In the genomic region with DNA sequence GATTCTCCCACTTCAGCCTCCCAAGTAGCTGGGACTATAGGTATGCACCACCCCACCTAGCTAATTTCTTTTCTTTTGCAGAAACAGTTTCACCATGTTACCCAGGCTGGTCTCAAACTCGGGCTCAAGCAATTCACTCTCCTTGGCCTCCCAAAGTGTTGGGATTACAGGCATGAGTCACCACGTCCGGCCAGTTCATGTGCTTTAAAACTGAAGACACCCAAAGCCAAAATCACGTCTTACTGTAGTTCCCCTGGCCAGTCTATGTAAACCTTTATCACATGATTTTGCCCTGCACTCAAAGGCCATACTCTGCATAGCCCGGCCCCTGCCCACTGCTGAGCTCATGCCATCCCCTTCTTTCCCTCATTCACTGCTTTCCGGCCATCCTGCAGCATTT, we compare ENCODE assay signal across 23 cellular contexts. TPM values are rescaled to one million over a fixed set of nuclear protein-coding genes. Genes with fewer than 3 reads are reported as not detected.
DNase-seq lines count a peak whose midpoint lies in the region; ATAC-seq, FAIRE-seq and TF ChIP-seq lines count a peak whose summit lies in the region.
"Had no signal": no experiment of that assay in that cellular context is flagged by ENCODE, and none has a peak within 500 bp of the region (broad histone marks: within the 10 kb centered on the region; RNA-seq: fewer than 3 reads in every experiment).

No MANE protein-coding gene starts in this region.

- peaks cover 31% of the 10 kb centered on the region for H3K79me2 ChIP-seq in PC-3 (ENCODE audit: low read length)

- no peaks in the 10 kb centered on the region for H3K27me3 ChIP-seq in PC-3 (ENCODE audit: low read length)
- H3K27me3 ChIP-seq: body of pancreas, Peyer's patch, upper lobe of left lung had no signal

- no peak for DNase-seq in A549 (ENCODE audit: low read depth in 1 of 2, low spot score in 1 of 2)
- DNase-seq in EH (ENCODE audit: low read depth), result peak; percentile 52
- DNase-seq in PC-3, result no peak
- DNase-seq in fibroblast of pulmonary artery (ENCODE audit: low read depth), result peak; percentile 41
- DNase-seq in AG20443 (ENCODE audit: low spot score), result no peak
- no peak for DNase-seq in stimulated activated CD4-positive, alpha-beta T cell treated with anti-CD3 and anti-CD28 coated beads, Interleukin-2, amount 100 ng/mL, for 48 hours
- no peak for DNase-seq in SW 1271 (lab: John Stamatoyannopoulos, UW)
- DNase-seq: activated CD8-positive, alpha-beta memory T cell treated with anti-CD3 and anti-CD28 coated beads, Interleukin-2, amount 50 U/mL, for 48 hours; body of pancreas; left ventricle myocardium inferior; MM.1S; NCI-H1694; NCI-H2227 treated with DMSO at 0.1 percent for 48 hours; Peyer's patch; stimulated activated naive CD4-positive, alpha-beta T cell treated with Interleukin-2 at 50 U/mL for 16 hours; T1000 had no signal

- no peak for TF ChIP-seq RAD21 in A549 (conservative IDR thresholded peaks at IDR 0.05 in 1 of 2, IDR thresholded peaks at IDR 0.05 in 1 of 2)

- no peaks in the 10 kb centered on the region for H3F3A ChIP-seq in PC-3 (ENCODE audit: low read length, unreplicated experiment)

- CTCF ChIA-PET in A549 (lab: Yijun Ruan, JAX) (interaction anchor here (0.7 kb wide), 1 partner anchor 117 kb away, joined by 6 read pairs; no protein-coding TSS in a partner anchor), PC-3 (lab: Charles Lee) (no interaction called here)

- H3K27ac ChIP-seq in A549 (no peak overlapping the region), PC-3 (ENCODE audit: low read length) (no peak overlapping the region)
- H3K27ac ChIP-seq: coronary artery, left ventricle myocardium inferior, Peyer's patch, SK-N-MC, upper lobe of left lung had no signal

- ATAC-seq in A549, result no peak
- 0 out of 2 replicates have a peak, but pooled peaks have one; percentile 10 for ATAC-seq in PC-3
- ATAC-seq in GM21737 (IDR thresholded peaks at IDR 0.05; ENCODE audit: unreplicated experiment), result no peak
- ATAC-seq: body of pancreas, GM12878 had no signal

- H3K4me3 ChIP-seq in A549 (no peak overlapping the region), PC-3 (ENCODE audit: low read length) (no peak overlapping the region), fibroblast of pulmonary artery (replicated peaks; ENCODE audit: low read depth, low read length) (no peak overlapping the region)
- H3K4me3 ChIP-seq: body of pancreas, coronary artery, GM12878, left ventricle myocardium inferior, Peyer's patch, SK-N-MC, upper lobe of left lung had no signal

- no peak for TF ChIP-seq POLR2A in A549 (IDR thresholded peaks at IDR 0.05; ENCODE audit: low read length)

- TF ChIP-seq EP300 in A549 (IDR thresholded peaks at IDR 0.05), result no peak

- intact Hi-C loops in PC-3 (cut with micrococcal nuclease), result no loop called here

- POLR2A ChIA-PET in A549 (lab: Yijun Ruan, JAX), result interaction anchor here (0.6 kb wide), 1 partner anchor 133 kb away, joined by 4 read pairs; no protein-coding TSS in a partner anchor
- POLR2A ChIA-PET in PC-3 (lab: Charles Lee; ENCODE audit: unreplicated experiment), result interaction anchor here (0.6 kb wide), 1 partner anchor 12 kb away, joined by 3 read pairs; no protein-coding TSS in a partner anchor

- no peaks in the 10 kb centered on the region for H4K20me1 ChIP-seq in PC-3 (ENCODE audit: low read length)

- H3K4me2 ChIP-seq in A549 (no peak overlapping the region), PC-3 (ENCODE audit: low read length) (no peak overlapping the region)

- 76% methylated on average over 6 of the region's 6 CpGs for WGBS in A549 (ENCODE audit: missing lambda C conversion rate)

- H3K9me2 ChIP-seq in PC-3 (replicated peaks; ENCODE audit: low read length), result no peaks in the 10 kb centered on the region

- no peak overlapping the region for H2AFZ ChIP-seq in PC-3 (ENCODE audit: low read length)

- H3K36me3 ChIP-seq in PC-3 (ENCODE audit: low read depth, low read length), result peaks cover 30% of the 10 kb centered on the region

- H3K4me1 ChIP-seq in A549 (peaks cover 22% of the 10 kb centered on the region), PC-3 (ENCODE audit: insufficient read depth, low read length) (peaks cover 42% of the 10 kb centered on the region)

- no peak overlapping the region for H3K9ac ChIP-seq in PC-3 (ENCODE audit: low read length)

- H3K9me3 ChIP-seq in A549, result no peaks in the 10 kb centered on the region
- H3K9me3 ChIP-seq in PC-3 (ENCODE audit: low read length), result no peaks in the 10 kb centered on the region
- H3K9me3 ChIP-seq: body of pancreas, left ventricle myocardium inferior, Peyer's patch, upper lobe of left lung had no signal

- BruUV-seq in PC-3 (replicated peaks; lab: Mats Ljungman, UMichigan), result no TSS peak

- no peak for TF ChIP-seq CTCF in A549 (IDR thresholded peaks at IDR 0.05)
- TF ChIP-seq CTCF in PC-3 (conservative IDR thresholded peaks at IDR 0.05; ENCODE audit: low read depth, low read length), result no peak
- TF ChIP-seq CTCF in fibroblast of pulmonary artery (IDR thresholded peaks at IDR 0.05; ENCODE audit: low read length, missing control alignments), result no peak

- no peak for FAIRE-seq in A549 (lab: Jason Lieb, UNC)
- FAIRE-seq: D721Med, G401.6, GM12878 had no signal

TF ChIP-seq in A549, 52 proteins besides CTCF, POLR2A, EP300 and RAD21:
- TF ChIP-seq, protein P1, sequence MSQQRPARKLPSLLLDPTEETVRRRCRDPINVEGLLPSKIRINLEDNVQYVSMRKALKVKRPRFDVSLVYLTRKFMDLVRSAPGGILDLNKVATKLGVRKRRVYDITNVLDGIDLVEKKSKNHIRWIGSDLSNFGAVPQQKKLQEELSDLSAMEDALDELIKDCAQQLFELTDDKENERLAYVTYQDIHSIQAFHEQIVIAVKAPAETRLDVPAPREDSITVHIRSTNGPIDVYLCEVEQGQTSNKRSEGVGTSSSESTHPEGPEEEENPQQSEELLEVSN (IDR thresholded peaks at IDR 0.05; ENCODE audit: borderline replicate concordance, low read depth), result no peak
- TF ChIP-seq, protein P2, sequence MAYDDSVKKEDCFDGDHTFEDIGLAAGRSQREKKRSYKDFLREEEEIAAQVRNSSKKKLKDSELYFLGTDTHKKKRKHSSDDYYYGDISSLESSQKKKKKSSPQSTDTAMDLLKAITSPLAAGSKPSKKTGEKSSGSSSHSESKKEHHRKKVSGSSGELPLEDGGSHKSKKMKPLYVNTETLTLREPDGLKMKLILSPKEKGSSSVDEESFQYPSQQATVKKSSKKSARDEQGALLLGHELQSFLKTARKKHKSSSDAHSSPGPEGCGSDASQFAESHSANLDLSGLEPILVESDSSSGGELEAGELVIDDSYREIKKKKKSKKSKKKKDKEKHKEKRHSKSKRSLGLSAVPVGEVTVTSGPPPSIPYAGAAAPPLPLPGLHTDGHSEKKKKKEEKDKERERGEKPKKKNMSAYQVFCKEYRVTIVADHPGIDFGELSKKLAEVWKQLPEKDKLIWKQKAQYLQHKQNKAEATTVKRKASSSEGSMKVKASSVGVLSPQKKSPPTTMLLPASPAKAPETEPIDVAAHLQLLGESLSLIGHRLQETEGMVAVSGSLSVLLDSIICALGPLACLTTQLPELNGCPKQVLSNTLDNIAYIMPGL (CRISPR knock-in tag; IDR thresholded peaks at IDR 0.05; ENCODE audit: borderline replicate concordance), result no peak
- TF ChIP-seq, protein P3, sequence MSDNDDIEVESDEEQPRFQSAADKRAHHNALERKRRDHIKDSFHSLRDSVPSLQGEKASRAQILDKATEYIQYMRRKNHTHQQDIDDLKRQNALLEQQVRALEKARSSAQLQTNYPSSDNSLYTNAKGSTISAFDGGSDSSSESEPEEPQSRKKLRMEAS (IDR thresholded peaks at IDR 0.05), result no peak
- no peak for TF ChIP-seq FOSB (CRISPR knock-in tag; IDR thresholded peaks at IDR 0.05)
- no peak for TF ChIP-seq SREBF2 (IDR thresholded peaks at IDR 0.05)
- TF ChIP-seq FOSL2 (IDR thresholded peaks at IDR 0.05), result no peak
- peak; percentile 35; the same call in 1 of the 2 replicates for TF ChIP-seq FOSL2 (CRISPR knock-in tag; IDR thresholded peaks at IDR 0.05)
- no peak for TF ChIP-seq BHLHE40 (IDR thresholded peaks at IDR 0.05; ENCODE audit: low read depth, low read length)

RNA-seq across cellular contexts. Expression of a gene that starts 4.5 kb away (rescaled TPM):
- 48.7 and 53.9 TPM in 2 replicates for polyA plus RNA-seq in A549 (2011; rRNA removed)
- 47.1 and 48.9 TPM in 2 replicates for polyA plus RNA-seq in A549 (2012; cell fraction: cytosol; rRNA removed)
- polyA plus RNA-seq in A549 (2012; cell fraction: nucleus; rRNA removed), result 47.3 and 91.8 TPM in 2 replicates
- 54.8 to 57.7 TPM (median 55.0 TPM) in 3 replicates for polyA plus RNA-seq in A549 (2017; fragmentation: RNase III; extraction: RNeasy Plus Mini Kit Qiagen cat#74134 plus additional on column Dnase treatment)
- 24.4 and 30.1 TPM in 2 replicates for polyA minus RNA-seq in A549 (2011; rRNA and poly(A)+ RNA removed)
- 73.8 and 74.0 TPM in 2 replicates for total RNA-seq in PC-3 (2014; rRNA removed)

RNA-seq across cellular contexts. Expression of a gene that starts 8.6 kb away (rescaled TPM):
- polyA plus RNA-seq in A549 (2011; rRNA removed) (47.6 and 55.6 TPM in 2 replicates), A549 (2017; fragmentation: RNase III; extraction: RNeasy Plus Mini Kit Qiagen cat#74134 plus additional on column Dnase treatment) (75.6 to 79.5 TPM (median 77.6 TPM) in 3 replicates)
- polyA plus RNA-seq in A549 (2012; cell fraction: cytosol; rRNA removed), result 68.8 and 90.4 TPM in 2 replicates
- polyA plus RNA-seq in A549 (2012; cell fraction: nucleus; rRNA removed), result 57.0 and 72.5 TPM in 2 replicates
- polyA minus RNA-seq in A549 (2011; rRNA and poly(A)+ RNA removed), result 14.9 and 16.1 TPM in 2 replicates
- 168 and 179 TPM in 2 replicates for total RNA-seq in PC-3 (2014; rRNA removed)

RNA-seq across cellular contexts. Expression of a gene that starts 27.6 kb away (rescaled TPM):
- polyA plus RNA-seq in A549 (2011; rRNA removed) (6.8 and 7.0 TPM in 2 replicates), A549 (2017; fragmentation: RNase III; extraction: RNeasy Plus Mini Kit Qiagen cat#74134 plus additional on column Dnase treatment) (6.4 to 7.6 TPM (median 6.5 TPM) in 3 replicates)
- 6.6 and 7.9 TPM in 2 replicates for polyA plus RNA-seq in A549 (2012; cell fraction: cytosol; rRNA removed)
- polyA plus RNA-seq in A549 (2012; cell fraction: nucleus; rRNA removed), result 17.1 and 18.9 TPM in 2 replicates
- polyA minus RNA-seq in A549 (2011; rRNA and poly(A)+ RNA removed), result 24.5 and 36.0 TPM in 2 replicates
- 21.7 and 22.6 TPM in 2 replicates for total RNA-seq in PC-3 (2014; rRNA removed)

RNA-seq across cellular contexts. Expression of a gene that starts 36.4 kb away (rescaled TPM):
- polyA plus RNA-seq in A549 (2011; rRNA removed), result 15.2 and 19.6 TPM in 2 replicates
- 10.6 and 14.9 TPM in 2 replicates for polyA plus RNA-seq in A549 (2012; cell fraction: cytosol; rRNA removed)
- 24.0 and 25.6 TPM in 2 replicates for polyA plus RNA-seq in A549 (2012; cell fraction: nucleus; rRNA removed)
- polyA plus RNA-seq in A549 (2017; fragmentation: RNase III; extraction: RNeasy Plus Mini Kit Qiagen cat#74134 plus additional on column Dnase treatment), result 5.7 to 7.2 TPM (median 6.8 TPM) in 3 replicates
- 18.8 and 19.3 TPM in 2 replicates for polyA minus RNA-seq in A549 (2011; rRNA and poly(A)+ RNA removed)
- 8.5 and 13.6 TPM in 2 replicates for total RNA-seq in PC-3 (2014; rRNA removed)

Comparison
In these comparisons a context has a peak if more than half of its experiments do, and no peak if none do; other contexts are left out.
1. DNase-seq: peak in EH (single experiment) and fibroblast of pulmonary artery (single experiment); none in A549 (0 of 2), PC-3 (single experiment), AG20443 (single experiment), stimulated activated CD4-positive, alpha-beta T cell treated with anti-CD3 and anti-CD28 coated beads, Interleukin-2, amount 100 ng/mL, for 48 hours (0 of 2) and SW 1271 (0 of 2).